In genomic region chr10:71749396-71749795, GRCh38 we compare ENCODE assay signal across 12 cellular contexts. TPM values are rescaled to one million over a fixed set of nuclear protein-coding genes. Genes with fewer than 3 reads are reported as not detected.
DNase-seq lines count a peak whose midpoint lies in the region; ATAC-seq, FAIRE-seq and TF ChIP-seq lines count a peak whose summit lies in the region.
"Had no signal": no experiment of that assay in that cellular context is flagged by ENCODE, and none has a peak within 500 bp of the region (broad histone marks: within the 10 kb centered on the region; RNA-seq: fewer than 3 reads in every experiment).

No MANE protein-coding gene starts in this region.

- H3K27me3 Mint-ChIP-seq in activated CD4-positive, alpha-beta T cell treated with anti-CD3 and anti-CD28 coated beads, Interleukin-2, amount 10 ng/mL, durations not matched to agents 7 days and 5 days, result no peaks in the 10 kb centered on the region

- TF ChIP-seq POLR2A in adrenal gland (IDR thresholded peaks at IDR 0.05) (no peak), GM12891 (IDR thresholded peaks at IDR 0.05; ENCODE audit: low read depth, low read length) (no peak)

- H3K27ac ChIP-seq in adrenal gland (peak overlapping the region in 4 of 5 donors; percentile 14 to 80 (median 40)), thymus (ENCODE audit: low read depth) (peak overlapping the region; percentile 96)

- peaks cover 78% of the 10 kb centered on the region for H3K36me3 Mint-ChIP-seq in activated CD4-positive, alpha-beta T cell treated with anti-CD3 and anti-CD28 coated beads, Interleukin-2, amount 10 ng/mL, durations not matched to agents 7 days and 5 days (ENCODE audit: low read depth)

- H3K4me1 ChIP-seq in adrenal gland (replicated peaks in 1 of 2) (peaks cover 35 to 37% of the 10 kb centered on the region in 2 donors), mucosa of descending colon (ENCODE audit: low read depth) (peaks cover 58% of the 10 kb centered on the region), thymus (ENCODE audit: control insufficient read depth, insufficient read depth, low read length) (peaks cover 70% of the 10 kb centered on the region)

- CTCF ChIA-PET in activated CD4-positive, alpha-beta T cell treated with anti-CD3 and anti-CD28 coated beads, Interleukin-2, amount 10 ng/mL, durations not matched to agents 7 days and 5 days (lab: Charles Lee), result interaction anchor here (0.6 to 6.3 kb wide), 12 partner anchors 9 to 1524 kb away, joined by 3 to 39 read pairs (median 3); partner anchors contain the start of genes C10orf105 and VSIR

- POLR2A ChIA-PET in activated CD4-positive, alpha-beta T cell treated with anti-CD3 and anti-CD28 coated beads, Interleukin-2, amount 10 ng/mL, durations not matched to agents 7 days and 5 days (lab: Charles Lee), result interaction anchor here (0.6 to 1.3 kb wide), 3 partner anchors 8 to 1498 kb away, joined by 3 to 7 read pairs (median 4); partner anchors contain the start of gene VSIR

- ATAC-seq in mucosa of descending colon, result no peak

- peaks cover 0 to 17% of the 10 kb centered on the region in 2 donors for H3K36me3 ChIP-seq in adrenal gland (replicated peaks in 1 of 2)
- no peaks in the 10 kb centered on the region for H3K36me3 ChIP-seq in mucosa of descending colon (ENCODE audit: low read depth)
- H3K36me3 ChIP-seq in thymus (ENCODE audit: control insufficient read depth, insufficient read depth), result peaks cover 16% of the 10 kb centered on the region

- 68 to 94% (median 76%) methylated on average over 1 to 4 of the region's 4 CpGs for WGBS in adrenal gland, 4 donors
- WGBS in thymus, result 60% methylated on average over 4 of the region's 4 CpGs

- intact Hi-C loops in adrenal gland (cut with DNase I) (no loop called here), mucosa of descending colon (cut with DNase I, micrococcal nuclease) (no loop called here)

- H3K27ac Mint-ChIP-seq in activated CD4-positive, alpha-beta T cell treated with anti-CD3 and anti-CD28 coated beads, Interleukin-2, amount 10 ng/mL, durations not matched to agents 7 days and 5 days, result peak overlapping the region; percentile 97

- TF ChIP-seq CTCF in adrenal gland (IDR thresholded peaks at IDR 0.05), result no peak
- TF ChIP-seq CTCF in mucosa of descending colon (IDR thresholded peaks at IDR 0.05), result no peak

- no peaks in the 10 kb centered on the region for H3K27me3 ChIP-seq in adrenal gland
- H3K27me3 ChIP-seq in thymus (ENCODE audit: control insufficient read depth, insufficient read depth), result no peaks in the 10 kb centered on the region

- no peak for FAIRE-seq in GM12891 (lab: Jason Lieb, UNC)

- H3K4me3 ChIP-seq in adrenal gland, result no peak overlapping the region
- H3K4me3 ChIP-seq in mucosa of descending colon, result no peak overlapping the region
- no peak overlapping the region for H3K4me3 ChIP-seq in thymus (ENCODE audit: low read length)

- DNase-seq in activated CD4-positive, alpha-beta T cell treated with anti-CD3 and anti-CD28 coated beads, Interleukin-2, amount 10 ng/mL, durations not matched to agents 7 days and 5 days, result no peak
- DNase-seq in activated CD4-positive, alpha-beta T cell treated with anti-CD3 and anti-CD28 coated beads, Interleukin-2, amount 50 U/mL, for 4 hours, result no peak
- DNase-seq in adrenal gland (no peak), mucosa of descending colon (peak in 2 of 3 donors; percentile 39 to 57), SW480 (ENCODE audit: low spot score) (no peak), D341Med (ENCODE audit: low spot score) (no peak), GM12891 (ENCODE audit: insufficient read length, low spot score) (no peak)
- DNase-seq: cerebellar nuclear complex, NCI-H1417 treated with DMSO at 0.1 percent for 48 hours had no signal

- H3K4me3 Mint-ChIP-seq in activated CD4-positive, alpha-beta T cell treated with anti-CD3 and anti-CD28 coated beads, Interleukin-2, amount 10 ng/mL, durations not matched to agents 7 days and 5 days, result peak overlapping the region; percentile 67
- H3K4me3 Mint-ChIP-seq: neural crest cell had no signal

- peaks cover 97% of the 10 kb centered on the region for H3K4me1 Mint-ChIP-seq in activated CD4-positive, alpha-beta T cell treated with anti-CD3 and anti-CD28 coated beads, Interleukin-2, amount 10 ng/mL, durations not matched to agents 7 days and 5 days

- H3K9me3 ChIP-seq in adrenal gland (replicated peaks in 1 of 3), result no peaks in the 10 kb centered on the region
- no peaks in the 10 kb centered on the region for H3K9me3 ChIP-seq in mucosa of descending colon
- H3K9me3 ChIP-seq in thymus (ENCODE audit: control insufficient read depth), result no peaks in the 10 kb centered on the region

- H3K9me3 Mint-ChIP-seq in activated CD4-positive, alpha-beta T cell treated with anti-CD3 and anti-CD28 coated beads, Interleukin-2, amount 10 ng/mL, durations not matched to agents 7 days and 5 days, result no peaks in the 10 kb centered on the region
- H3K9me3 Mint-ChIP-seq: neural crest cell had no signal

TF ChIP-seq in GM12891, 5 proteins besides CTCF, POLR2A, EP300 and RAD21:
- TF ChIP-seq POU2F2 (IDR thresholded peaks at IDR 0.05; ENCODE audit: low read depth, low read length) (no peak), PAX5 (IDR thresholded peaks at IDR 0.05; ENCODE audit: insufficient read depth, low read length, severe bottlenecking) (no peak), TAF1 (IDR thresholded peaks at IDR 0.05; ENCODE audit: low read depth, low read length) (no peak), SPI1 (IDR thresholded peaks at IDR 0.05; ENCODE audit: low read depth, low read length) (no peak), POLR2AphosphoS5 (IDR thresholded peaks at IDR 0.05; ENCODE audit: low read depth, low read length) (no peak)

RNA-seq across cellular contexts. Expression of gene VSIR, which starts 23.9 kb away (rescaled TPM):
- 100 to 1,000 TPM; 120 to 148 TPM for total RNA-seq in activated CD4-positive, alpha-beta T cell treated with anti-CD3 and anti-CD28 coated beads, Interleukin-2, amount 10 ng/mL, durations not matched to agents 7 days and 5 days
- total RNA-seq in adrenal gland (10 to 100 TPM; 14.1 to 71.7 (median 41.5) TPM), mucosa of descending colon (10 to 100 TPM; 48.1 to 71.0 (median 60.7) TPM)
- polyA plus RNA-seq in adrenal gland (10 to 100 TPM; 10.8 to 17.1 (median 15.3) TPM), thymus (51.8 TPM)
- polyA plus RNA-seq in GM12891 (2012; ENCODE audit: low read depth, missing spikeins), result 3.8 TPM
- total RNA-seq: A673, neural crest cell had no signal

RNA-seq across cellular contexts. Expression of gene C10orf105, which starts 29.8 kb away (rescaled TPM):
- under 1 TPM; 0.52 to 0.71 TPM for total RNA-seq in activated CD4-positive, alpha-beta T cell treated with anti-CD3 and anti-CD28 coated beads, Interleukin-2, amount 10 ng/mL, durations not matched to agents 7 days and 5 days
- total RNA-seq in adrenal gland (under 1 TPM in 6 of 8 donors, not detected in 2; 0.07 to 0.48 (median 0.11) TPM), mucosa of descending colon (under 1 TPM in 1 of 3 donors, not detected in 2; 0.10 TPM)
- polyA plus RNA-seq in adrenal gland (under 1 TPM; 0.07 to 0.08 (median 0.07) TPM), thymus (0.68 TPM)
- polyA plus RNA-seq in GM12891 (2012; ENCODE audit: low read depth, missing spikeins), result 0.04 TPM
- total RNA-seq: A673 had no signal

Comparison
In these comparisons a context has a peak if more than half of its experiments do, and no peak if none do; other contexts are left out.
1. DNase-seq: peak in mucosa of descending colon (2 of 3); none in activated CD4-positive, alpha-beta T cell treated with anti-CD3 and anti-CD28 coated beads, Interleukin-2, amount 10 ng/mL, durations not matched to agents 7 days and 5 days (single experiment), activated CD4-positive, alpha-beta T cell treated with anti-CD3 and anti-CD28 coated beads, Interleukin-2, amount 50 U/mL, for 4 hours (0 of 2), adrenal gland (0 of 7), SW480 (single experiment), D341Med (single experiment) and GM12891 (single experiment).